Comparison of ENCODE assay signal across 8 cellular contexts in the genomic region with DNA sequence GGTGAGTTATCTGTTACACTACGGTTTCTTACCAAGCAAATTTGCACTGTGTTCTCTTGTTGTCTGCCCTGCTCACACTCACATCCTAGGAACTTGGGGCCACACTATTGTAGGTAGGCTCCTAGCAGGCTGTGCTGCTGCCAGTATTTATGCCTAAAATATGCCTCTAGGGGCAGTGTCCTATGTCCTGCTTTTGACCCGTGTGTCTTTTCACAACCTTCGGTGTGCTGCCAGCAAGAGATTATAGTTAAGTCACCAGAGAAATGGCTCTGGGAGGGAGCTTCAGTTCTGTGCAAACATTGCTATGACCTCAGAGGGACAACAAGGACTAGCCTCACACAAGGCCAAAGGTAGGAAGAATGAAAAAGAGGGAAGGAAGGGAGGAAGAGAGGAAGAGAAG. TPM values are rescaled to one million over a fixed set of nuclear protein-coding genes. Genes with fewer than 3 reads are reported as not detected.
DNase-seq lines count a peak whose midpoint lies in the region; ATAC-seq and TF ChIP-seq lines count a peak whose summit lies in the region.

No MANE protein-coding gene starts in this region.

- peak; percentile 77 for ATAC-seq in GM21447 (IDR thresholded peaks at IDR 0.05; ENCODE audit: unreplicated experiment)

- no peak overlapping the region for H3K27ac ChIP-seq in uterus

- intact Hi-C loops in uterus (cut with DNase I; ENCODE audit: low total_unique reads), result no loop called here

- no peaks in the 10 kb centered on the region for H3K27me3 ChIP-seq in uterus

- H3K9me3 ChIP-seq in uterus, result no peaks in the 10 kb centered on the region

- no peaks in the 10 kb centered on the region for H3K4me1 ChIP-seq in uterus

- TF ChIP-seq CTCF in LNCAP (IDR thresholded peaks at IDR 0.05) (peak; percentile 63), epithelial cell of esophagus (IDR thresholded peaks at IDR 0.05; ENCODE audit: insufficient read depth, low read depth, low read length, missing control alignments) (peak; percentile 42), uterus (IDR thresholded peaks at IDR 0.05) (no peak)

- no peak overlapping the region for H3K4me3 ChIP-seq in epithelial cell of esophagus (ENCODE audit: low read length)
- H3K4me3 ChIP-seq in uterus, result no peak overlapping the region

- DNase-seq in DMS53 (lab: John Stamatoyannopoulos, UW) (peak; percentile 74), epithelial cell of esophagus (ENCODE audit: low read depth) (peak; percentile 37), uterus (no peak), DMS79 treated with DMSO at 0.1 percent for 48 hours (lab: John Stamatoyannopoulos, UW) (no peak), retina (no peak)
- no peak for DNase-seq in activated CD4-positive, alpha-beta T cell treated with anti-CD3 and anti-CD28 coated beads, Interleukin-2, amount 50 U/mL, for 4 hours

- TF ChIP-seq POLR2A in uterus (IDR thresholded peaks at IDR 0.05), result no peak

- H3K36me3 ChIP-seq in uterus, result no peaks in the 10 kb centered on the region

RNA-seq across cellular contexts. Expression of gene TAAR5, which starts 8.9 kb away (rescaled TPM):
- total RNA-seq in uterus, result not detected

RNA-seq across cellular contexts. Expression of gene TAAR2, which starts 25.6 kb away (rescaled TPM):
- not detected for total RNA-seq in uterus

RNA-seq across cellular contexts. Expression of gene TAAR6, which starts 28.4 kb away (rescaled TPM):
- total RNA-seq in uterus, result not detected

RNA-seq across cellular contexts. Expression of gene TAAR8, which starts 46.0 kb away (rescaled TPM):
- under 1 TPM in 1 of 4 donors, not detected in 3; 0.28 TPM for total RNA-seq in uterus

Comparison
In these comparisons a context has a peak if more than half of its experiments do, and no peak if none do; other contexts are left out.
1. DNase-seq: peak in DMS53 (single experiment) and epithelial cell of esophagus (single experiment); none in uterus (0 of 2), activated CD4-positive, alpha-beta T cell treated with anti-CD3 and anti-CD28 coated beads, Interleukin-2, amount 50 U/mL, for 4 hours (0 of 2), DMS79 treated with DMSO at 0.1 percent for 48 hours (single experiment) and retina (single experiment).
2. CTCF ChIP-seq: peak in LNCAP (single experiment) and epithelial cell of esophagus (single experiment); none in uterus (0 of 4).